In genomic region chr10:93701903-93702277, GRCh38 we compare ENCODE assay signal across 7 cellular contexts. TPM values are rescaled to one million over a fixed set of nuclear protein-coding genes. Genes with fewer than 3 reads are reported as not detected.
DNase-seq lines count a peak whose midpoint lies in the region; ATAC-seq and TF ChIP-seq lines count a peak whose summit lies in the region.

No MANE protein-coding gene starts in this region.

- no peak overlapping the region for H3K27ac Mint-ChIP-seq in activated naive CD4-positive, alpha-beta T cell treated with anti-CD3 and anti-CD28 coated beads, Interleukin-2, amount 50 U/mL, for 72 hours

- H3K9me3 Mint-ChIP-seq in activated naive CD4-positive, alpha-beta T cell treated with anti-CD3 and anti-CD28 coated beads, Interleukin-2, amount 50 U/mL, for 72 hours = no peaks in the 10 kb centered on the region

- H2BK15ac ChIP-seq in IMR-90 (ENCODE audit: low read depth, low read length) = no peak overlapping the region

- intact Hi-C loops in IMR-90 (cut with micrococcal nuclease) = loop anchor here (1.0 to 10.0 kb wide), 2 partner anchors 114 to 633 kb away; no protein-coding TSS in a partner anchor

- H3K36me3 Mint-ChIP-seq in activated naive CD4-positive, alpha-beta T cell treated with anti-CD3 and anti-CD28 coated beads, Interleukin-2, amount 50 U/mL, for 72 hours = peaks cover 6 to 7% of the 10 kb centered on the region in 2 donors

- ATAC-seq in GM21515 (IDR thresholded peaks at IDR 0.05; ENCODE audit: unreplicated experiment) (peak; percentile 13), IMR-90 (ENCODE audit: low read depth) (peak; percentile 28)
- ATAC-seq in activated naive CD4-positive, alpha-beta T cell treated with anti-CD3 and anti-CD28 coated beads, Interleukin-2, amount 50 U/mL, for 72 hours = peak; percentile 29 to 53

- H3K18ac ChIP-seq in IMR-90 (ENCODE audit: low read depth, low read length) = peak overlapping the region; percentile 39; the same call in 1 of the 2 replicates

- TF ChIP-seq RAD21 in IMR-90 (IDR thresholded peaks at IDR 0.05; ENCODE audit: low read length) = no peak

- peaks cover 16 to 22% of the 10 kb centered on the region in 2 experiments for H3K79me1 ChIP-seq in IMR-90 (ENCODE audit: low read depth in 1 of 2, low read length in 2 of 2)

- 0 out of 2 replicates have a peak overlapping the region, but pooled peaks have one; percentile 10 for H2AK5ac ChIP-seq in IMR-90 (ENCODE audit: low read depth, low read length)

- H3K27ac ChIP-seq in IMR-90 (ENCODE audit: insufficient read depth, low read length) (peak overlapping the region; percentile 91), iPS DF 6.9 (ENCODE audit: low read length) (no peak overlapping the region)

- no peaks in the 10 kb centered on the region for H3K9me3 ChIP-seq in IMR-90 (ENCODE audit: control insufficient read depth, insufficient read depth, low read length)
- no peaks in the 10 kb centered on the region for H3K9me3 ChIP-seq in iPS DF 6.9 (ENCODE audit: control insufficient read depth, insufficient read depth, low read length)

- no peak; the same call in 1 of the 2 replicates for TF ChIP-seq POLR2A in IMR-90 (IDR thresholded peaks at IDR 0.05; ENCODE audit: low read depth, low read length)

- H3K9ac ChIP-seq in IMR-90 (ENCODE audit: low read depth, low read length) = peak overlapping the region; percentile 96

- dilution Hi-C loops in IMR-90 (cut with HindIII; ENCODE audit: low sequenced_read_pairs, unreplicated experiment) = no loop called here

- peak overlapping the region; percentile 35 for H4K91ac ChIP-seq in IMR-90 (ENCODE audit: insufficient read depth, low read depth, low read length)

- POLR2A ChIA-PET in IMR-90 (lab: Charles Lee; ENCODE audit: unreplicated experiment) = interaction anchor here (0.6 to 0.7 kb wide), 2 partner anchors 49 to 200 kb away, joined by 8 to 10 read pairs; no protein-coding TSS in a partner anchor

- no peak overlapping the region for H2BK120ac ChIP-seq in IMR-90 (ENCODE audit: low read depth, low read length)

- peak overlapping the region; percentile 75 for H3K4ac ChIP-seq in IMR-90 (ENCODE audit: low read depth, low read length)

- peaks cover 8% of the 10 kb centered on the region for H3K36me3 ChIP-seq in IMR-90 (ENCODE audit: control insufficient read depth, insufficient read depth, low read length)
- H3K36me3 ChIP-seq in iPS DF 6.9 (ENCODE audit: control insufficient read depth, insufficient read depth, low read length) = peaks cover 5% of the 10 kb centered on the region; the same call in 1 of the 2 replicates

- DNase-seq in IMR-90 (peak; percentile 55), iPS DF 6.9 (ENCODE audit: low read depth, low spot score) (no peak), OCI-M2 (lab: John Stamatoyannopoulos, UW; ENCODE audit: unreplicated experiment) (no peak)
- DNase-seq in activated naive CD4-positive, alpha-beta T cell treated with anti-CD3 and anti-CD28 coated beads, Interleukin-2, amount 50 U/mL, for 72 hours (ENCODE audit: low spot score in 2 of 2) = peak in 1 of 2 donors; percentile 14
- DNase-seq in stimulated activated CD8-positive, alpha-beta memory T cell treated with anti-CD3 and anti-CD28 coated beads, Interleukin-4, amount 100 ng/mL, for 48 hours = peak; percentile 28

- H2BK20ac ChIP-seq in IMR-90 (ENCODE audit: low read depth, low read length) = no peak overlapping the region

- peak overlapping the region; percentile 94 for H2AFZ ChIP-seq in IMR-90 (replicated peaks; ENCODE audit: low read length, poor library complexity)

- no peaks in the 10 kb centered on the region for H3K27me3 ChIP-seq in IMR-90 (ENCODE audit: control insufficient read depth, insufficient read depth, low read length)
- H3K27me3 ChIP-seq in iPS DF 6.9 (ENCODE audit: control insufficient read depth, insufficient read depth, low read length) = no peaks in the 10 kb centered on the region

- peak overlapping the region; percentile 68 for H2AK9ac ChIP-seq in IMR-90 (replicated peaks; ENCODE audit: low read depth, low read length, poor library complexity)

- WGBS in IMR-90 (ENCODE audit: extremely low coverage in 2 of 2, insufficient read length in 1 of 2), 2 experiments = 6% methylated on average over 5 of the region's 10 CpGs; no CpG with 5 or more reads in 1 of the 2 experiments
- WGBS in iPS DF 6.9 (ENCODE audit: insufficient coverage, insufficient read length) = no CpG with 5 or more reads among the region's 10 CpGs

- no peaks in the 10 kb centered on the region for H4K20me1 ChIP-seq in IMR-90 (ENCODE audit: insufficient read depth, low read length)

- H3K4me2 ChIP-seq in IMR-90 (ENCODE audit: low read depth, low read length) = peak overlapping the region; percentile 97

- CTCF ChIA-PET in IMR-90 (lab: Yijun Ruan, JAX) = interaction anchor here (0.6 kb wide), 1 partner anchor 678 kb away, joined by 3 read pairs; no protein-coding TSS in a partner anchor

- peak overlapping the region; percentile 80 for H4K5ac ChIP-seq in IMR-90 (ENCODE audit: low read depth, low read length)

- peak overlapping the region; percentile 90 to 93 for H4K8ac ChIP-seq in IMR-90 (ENCODE audit: low read depth in 2 of 2, low read length in 2 of 2)

- H3K4me1 ChIP-seq in IMR-90 (ENCODE audit: control insufficient read depth, insufficient read depth, low read length) (no peaks in the 10 kb centered on the region), iPS DF 6.9 (ENCODE audit: control insufficient read depth, insufficient read depth, low read length) (no peaks in the 10 kb centered on the region)

- BruUV-seq in IMR-90 (replicated peaks; lab: Mats Ljungman, UMichigan) = no TSS peak

- H3K14ac ChIP-seq in IMR-90 (replicated peaks; ENCODE audit: low read depth, low read length) = peak overlapping the region; percentile 59

- TF ChIP-seq CTCF in IMR-90 (conservative IDR thresholded peaks at IDR 0.05; ENCODE audit: low read depth, low read length) = no peak

- in situ Hi-C loops in IMR-90 (cut with MboI; ENCODE audit: low sequenced_read_pairs) = no loop called here

- H3K23ac ChIP-seq in IMR-90 (ENCODE audit: low read depth, low read length) = peak overlapping the region; percentile 75

- peak overlapping the region; percentile 79 for H2BK5ac ChIP-seq in IMR-90 (ENCODE audit: low read depth, low read length, poor library complexity, severe bottlenecking)

- H3K56ac ChIP-seq in IMR-90 (ENCODE audit: extremely low read depth, insufficient read depth, low read length) = peak overlapping the region; percentile 78

- H3K9me1 ChIP-seq in IMR-90 (ENCODE audit: insufficient read depth, low read length) = no peaks in the 10 kb centered on the region

- H3K4me3 ChIP-seq in GM08714 (ENCODE audit: low read length) (peak overlapping the region; percentile 97), IMR-90 (ENCODE audit: insufficient read depth, low read depth, low read length) (peak overlapping the region; percentile 91), iPS DF 6.9 (ENCODE audit: low read length) (peak overlapping the region; percentile 52; the same call in 1 of the 2 replicates)

TF ChIP-seq in IMR-90, 13 proteins besides CTCF, POLR2A, EP300 and RAD21:
- TF ChIP-seq, protein P1, sequence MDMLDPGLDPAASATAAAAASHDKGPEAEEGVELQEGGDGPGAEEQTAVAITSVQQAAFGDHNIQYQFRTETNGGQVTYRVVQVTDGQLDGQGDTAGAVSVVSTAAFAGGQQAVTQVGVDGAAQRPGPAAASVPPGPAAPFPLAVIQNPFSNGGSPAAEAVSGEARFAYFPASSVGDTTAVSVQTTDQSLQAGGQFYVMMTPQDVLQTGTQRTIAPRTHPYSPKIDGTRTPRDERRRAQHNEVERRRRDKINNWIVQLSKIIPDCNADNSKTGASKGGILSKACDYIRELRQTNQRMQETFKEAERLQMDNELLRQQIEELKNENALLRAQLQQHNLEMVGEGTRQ (IDR thresholded peaks at IDR 0.05; ENCODE audit: low read depth, low read length) = no peak; the same call in 1 of the 2 replicates
- TF ChIP-seq CHD1 (IDR thresholded peaks at IDR 0.05; ENCODE audit: low read depth, low read length) (no peak), CEBPB (IDR thresholded peaks at IDR 0.05; ENCODE audit: low read depth, low read length) (peak; percentile 87), MXI1 (IDR thresholded peaks at IDR 0.05; ENCODE audit: borderline replicate concordance, low read depth, low read length) (no peak; the same call in 1 of the 2 replicates), MAFK (IDR thresholded peaks at IDR 0.05; ENCODE audit: low read depth, low read length) (no peak), RFX5 (IDR thresholded peaks at IDR 0.05; ENCODE audit: low read depth, low read length) (no peak), FOS (IDR thresholded peaks at IDR 0.05; ENCODE audit: low read depth, low read length) (no peak)
TF ChIP-seq in IMR-90: peak in this region for 1.

RNA-seq across cellular contexts. Expression of gene FRA10AC1, which starts 0.5 kb away (rescaled TPM):
- 1.6 and 10.6 TPM in 2 replicates for total RNA-seq in IMR-90 (2012; rRNA removed)
- 4.9 and 7.7 TPM in 2 replicates for polyA plus RNA-seq in IMR-90 (2012; rRNA removed)
- polyA plus RNA-seq in IMR-90 (2012; cell fraction: cytosol; rRNA removed) = 0.43 and 0.60 TPM in 2 replicates
- 1.6 and 17.6 TPM in 2 replicates for polyA plus RNA-seq in IMR-90 (2012; cell fraction: nucleus; rRNA removed; ENCODE audit: low replicate concordance)
- total RNA-seq in activated naive CD4-positive, alpha-beta T cell treated with anti-CD3 and anti-CD28 coated beads, Interleukin-2, amount 50 U/mL, for 72 hours = 10 to 100 TPM; 18.5 to 27.0 TPM

RNA-seq across cellular contexts. Expression of gene LGI1, which starts 55.8 kb away (rescaled TPM):
- not detected in 2 replicates for total RNA-seq in IMR-90 (2012; rRNA removed)
- not detected in 2 replicates for polyA plus RNA-seq in IMR-90 (2012; rRNA removed)
- not detected in 2 replicates for polyA plus RNA-seq in IMR-90 (2012; cell fraction: cytosol; rRNA removed)
- not detected in 2 replicates for polyA plus RNA-seq in IMR-90 (2012; cell fraction: nucleus; rRNA removed; ENCODE audit: low replicate concordance)
- not detected for total RNA-seq in activated naive CD4-positive, alpha-beta T cell treated with anti-CD3 and anti-CD28 coated beads, Interleukin-2, amount 50 U/mL, for 72 hours

Comparison
In these comparisons a context has a peak if more than half of its experiments do, and no peak if none do; other contexts are left out.
1. DNase-seq: peak in IMR-90 (single experiment) and stimulated activated CD8-positive, alpha-beta memory T cell treated with anti-CD3 and anti-CD28 coated beads, Interleukin-4, amount 100 ng/mL, for 48 hours (single experiment); none in iPS DF 6.9 (single experiment) and OCI-M2 (single experiment).
2. Peak in every context shown above with its lines, with median percentiles within 50 percentile points of each other: H3K4me3 ChIP-seq and ATAC-seq.